In the genomic region with DNA sequence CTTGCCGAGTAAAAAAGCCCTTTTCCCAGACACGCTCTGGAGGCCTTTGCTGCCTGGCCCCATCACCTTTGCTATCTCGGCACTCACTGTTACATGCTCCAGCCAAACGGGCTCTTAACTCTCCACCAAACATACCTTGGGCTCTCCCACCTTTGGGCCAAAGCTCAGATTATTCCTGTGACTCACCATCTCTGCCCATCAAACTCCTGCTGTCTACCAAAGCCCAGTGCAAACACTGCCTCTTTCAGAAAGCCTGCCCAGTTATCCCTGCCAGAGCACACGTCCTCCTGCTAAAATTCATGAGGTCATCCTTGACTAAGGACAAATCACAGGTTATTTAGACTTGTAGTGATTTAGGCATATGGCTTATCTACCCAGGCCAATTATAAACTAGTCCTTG, we compare ENCODE assay signal across 23 cellular contexts. TPM values are rescaled to one million over a fixed set of nuclear protein-coding genes. Genes with fewer than 3 reads are reported as not detected.
DNase-seq lines count a peak whose midpoint lies in the region; FAIRE-seq and TF ChIP-seq lines count a peak whose summit lies in the region.
"Had no signal": no experiment of that assay in that cellular context is flagged by ENCODE, and none has a peak within 500 bp of the region (broad histone marks: within the 10 kb centered on the region; RNA-seq: fewer than 3 reads in every experiment).

No MANE protein-coding gene starts in this region.

- DNase-seq in DMS 273 (lab: John Stamatoyannopoulos, UW; ENCODE audit: unreplicated experiment) (peak; percentile 15), DMS 273 treated with DMSO at 0.1 percent for 48 hours (lab: John Stamatoyannopoulos, UW) (no peak), mammary epithelial cell (peak; percentile 25), left ventricle myocardium inferior (no peak), urothelium cell line (ENCODE audit: low spot score) (peak; percentile 35), nephron progenitor cell (no peak), HPDE6-E6E7 (ENCODE audit: extremely low spot score) (no peak), amniotic stem cell (lab: John Stamatoyannopoulos, UW) (no peak)
- DNase-seq: activated CD4-positive, alpha-beta T cell treated with anti-CD3 and anti-CD28 coated beads for 1 hour; activated naive CD4-positive, alpha-beta T cell treated with anti-CD3 and anti-CD28 coated beads, Interleukin-2, amount 10 ng/mL, durations not matched to agents 7 days and 5 days; CD4-positive, alpha-beta T cell; effector CD8-positive, alpha-beta T cell; gastrocnemius medialis; MV-4-11; NCI-H2107; NCI-H748 treated with DMSO at 0.1 percent for 48 hours; Peyer's patch; right lobe of liver had no signal

- CTCF ChIA-PET in mammary epithelial cell (lab: Charles Lee; ENCODE audit: low non-redundant PET): no interaction called here

- H3K4me1 Mint-ChIP-seq in nephron progenitor cell: peaks cover 9% of the 10 kb centered on the region
- H3K4me1 Mint-ChIP-seq: memory B cell had no signal

- H2AFZ ChIP-seq in mammary epithelial cell (ENCODE audit: low read depth, low read length): no peak overlapping the region

- no peak overlapping the region for H3K4me3 ChIP-seq in mammary epithelial cell (replicated peaks in 1 of 3; ENCODE audit: insufficient read depth in 1 of 3, low read depth in 2 of 3, low read length in 3 of 3)
- H3K4me3 ChIP-seq in left ventricle myocardium inferior: no peak overlapping the region
- H3K4me3 ChIP-seq: cardiac muscle cell, gastrocnemius medialis, Peyer's patch, right lobe of liver had no signal

- in situ Hi-C loops in mammary epithelial cell (cut with MboI; ENCODE audit: low sequenced_read_pairs in 2 of 2): no loop called here

- H3K79me2 ChIP-seq in mammary epithelial cell (ENCODE audit: insufficient read depth, low read length): no peaks in the 10 kb centered on the region

- H3K27me3 ChIP-seq in mammary epithelial cell (ENCODE audit: insufficient read depth, low read length) (no peaks in the 10 kb centered on the region), left ventricle myocardium inferior (ENCODE audit: low read depth) (no peaks in the 10 kb centered on the region)
- H3K27me3 ChIP-seq: cardiac muscle cell, gastrocnemius medialis, Peyer's patch, right lobe of liver had no signal

- dilution Hi-C loops in mammary epithelial cell (cut with HindIII; ENCODE audit: low sequenced_read_pairs): no loop called here

- H3K9ac ChIP-seq in mammary epithelial cell (ENCODE audit: insufficient read depth, low read length): no peak overlapping the region

- H3K36me3 Mint-ChIP-seq in nephron progenitor cell (ENCODE audit: low read depth): no peaks in the 10 kb centered on the region
- H3K36me3 Mint-ChIP-seq: activated naive CD4-positive, alpha-beta T cell treated with anti-CD3 and anti-CD28 coated beads, Interleukin-2, amount 10 ng/mL, durations not matched to agents 7 days and 5 days; memory B cell had no signal

- H3K4me3 Mint-ChIP-seq in nephron progenitor cell: no peak overlapping the region
- H3K4me3 Mint-ChIP-seq: activated naive CD4-positive, alpha-beta T cell treated with anti-CD3 and anti-CD28 coated beads, Interleukin-2, amount 10 ng/mL, durations not matched to agents 7 days and 5 days; CD4-positive, alpha-beta T cell; memory B cell; T-helper 1 cell treated with Interleukin-12 subunit alpha and Interleukin-12 subunit beta and Interleukin-4 antibody, amounts not matched to agents 30 μg/mL and 1 μg/mL, for 36 hours had no signal

- no peak for FAIRE-seq in urothelium cell line (lab: Jason Lieb, UNC)
- FAIRE-seq: H54 had no signal

- H3K9me3 ChIP-seq in mammary epithelial cell (replicated peaks; ENCODE audit: insufficient read depth, low read length): no peaks in the 10 kb centered on the region
- no peaks in the 10 kb centered on the region for H3K9me3 ChIP-seq in left ventricle myocardium inferior (replicated peaks)
- H3K9me3 ChIP-seq: gastrocnemius medialis, Peyer's patch, right lobe of liver had no signal

- H3K27ac ChIP-seq in mammary epithelial cell (ENCODE audit: insufficient read depth, low read depth, low read length): no peak overlapping the region
- peak overlapping the region; percentile 70 for H3K27ac ChIP-seq in left ventricle myocardium inferior (replicated peaks)
- H3K27ac ChIP-seq: 22Rv1, cardiac muscle cell, gastrocnemius medialis, right lobe of liver had no signal

- H3K36me3 ChIP-seq in mammary epithelial cell (ENCODE audit: insufficient read depth, low read length): no peaks in the 10 kb centered on the region
- no peaks in the 10 kb centered on the region for H3K36me3 ChIP-seq in left ventricle myocardium inferior
- H3K36me3 ChIP-seq: cardiac muscle cell, gastrocnemius medialis, Peyer's patch, right lobe of liver had no signal

- TF ChIP-seq CTCF in mammary epithelial cell (conservative IDR thresholded peaks at IDR 0.05 in 1 of 2, IDR thresholded peaks at IDR 0.05 in 1 of 2; ENCODE audit: extremely low read depth in 1 of 2, insufficient read depth in 1 of 2, low read depth in 1 of 2, low read length in 2 of 2): no peak
- no peak for TF ChIP-seq CTCF in left ventricle myocardium inferior (IDR thresholded peaks at IDR 0.05; ENCODE audit: borderline replicate concordance)
- TF ChIP-seq CTCF in nephron progenitor cell (IDR thresholded peaks at IDR 0.05): no peak

- H3K27ac Mint-ChIP-seq in nephron progenitor cell: no peak overlapping the region
- H3K27ac Mint-ChIP-seq: activated naive CD4-positive, alpha-beta T cell treated with anti-CD3 and anti-CD28 coated beads, Interleukin-2, amount 10 ng/mL, durations not matched to agents 7 days and 5 days; CD4-positive, alpha-beta T cell; memory B cell; T-helper 1 cell treated with Interleukin-12 subunit alpha and Interleukin-12 subunit beta and Interleukin-4 antibody, amounts not matched to agents 30 μg/mL and 1 μg/mL, for 36 hours had no signal

- H4K20me1 ChIP-seq in mammary epithelial cell (ENCODE audit: insufficient read depth, low read length): no peaks in the 10 kb centered on the region

- H3K27me3 Mint-ChIP-seq in nephron progenitor cell (ENCODE audit: low read depth, poor library complexity): peaks cover 13% of the 10 kb centered on the region

- BruUV-seq in mammary epithelial cell (replicated peaks; lab: Mats Ljungman, UMichigan): no TSS peak

- intact Hi-C loops in mammary epithelial cell (cut with micrococcal nuclease): no loop called here
- intact Hi-C loops in left ventricle myocardium inferior (cut with micrococcal nuclease): no loop called here

- H3K9me3 Mint-ChIP-seq in nephron progenitor cell: no peaks in the 10 kb centered on the region
- H3K9me3 Mint-ChIP-seq: activated naive CD4-positive, alpha-beta T cell treated with anti-CD3 and anti-CD28 coated beads, Interleukin-2, amount 10 ng/mL, durations not matched to agents 7 days and 5 days; CD4-positive, alpha-beta T cell; memory B cell; T-helper 1 cell treated with Interleukin-12 subunit alpha and Interleukin-12 subunit beta and Interleukin-4 antibody, amounts not matched to agents 30 μg/mL and 1 μg/mL, for 36 hours had no signal

- 77% methylated on average over 5 of the region's 5 CpGs for WGBS in mammary epithelial cell (ENCODE audit: low coverage, missing lambda C conversion rate)

- H3K4me1 ChIP-seq in mammary epithelial cell (ENCODE audit: insufficient read depth, low read length): no peaks in the 10 kb centered on the region
- peaks cover 21% of the 10 kb centered on the region for H3K4me1 ChIP-seq in left ventricle myocardium inferior
- H3K4me1 ChIP-seq: gastrocnemius medialis, Peyer's patch had no signal

- H3K4me2 ChIP-seq in mammary epithelial cell (ENCODE audit: insufficient read depth, low read depth, low read length): no peak overlapping the region

RNA-seq across cellular contexts. Expression of a gene that starts 48.1 kb away (rescaled TPM):
- under 1 TPM in 1 of 2 donors, not detected in 1; 0.17 TPM for total RNA-seq in mammary epithelial cell
- not detected for polyA plus RNA-seq in mammary epithelial cell
- polyA minus RNA-seq in mammary epithelial cell: not detected
- total RNA-seq in left ventricle myocardium inferior: not detected
- total RNA-seq: CD4-positive, alpha-beta T cell; gastrocnemius medialis; Peyer's patch; right lobe of liver had no signal

Comparison
In these comparisons a context has a peak if more than half of its experiments do, and no peak if none do; other contexts are left out.
1. DNase-seq: peak in DMS 273 (single experiment), mammary epithelial cell (single experiment) and urothelium cell line (single experiment); none in DMS 273 treated with DMSO at 0.1 percent for 48 hours (single experiment), left ventricle myocardium inferior (single experiment), nephron progenitor cell (single experiment), HPDE6-E6E7 (single experiment) and amniotic stem cell (single experiment).